Comparison of ENCODE assay signal across 14 cellular contexts in the genomic region with DNA sequence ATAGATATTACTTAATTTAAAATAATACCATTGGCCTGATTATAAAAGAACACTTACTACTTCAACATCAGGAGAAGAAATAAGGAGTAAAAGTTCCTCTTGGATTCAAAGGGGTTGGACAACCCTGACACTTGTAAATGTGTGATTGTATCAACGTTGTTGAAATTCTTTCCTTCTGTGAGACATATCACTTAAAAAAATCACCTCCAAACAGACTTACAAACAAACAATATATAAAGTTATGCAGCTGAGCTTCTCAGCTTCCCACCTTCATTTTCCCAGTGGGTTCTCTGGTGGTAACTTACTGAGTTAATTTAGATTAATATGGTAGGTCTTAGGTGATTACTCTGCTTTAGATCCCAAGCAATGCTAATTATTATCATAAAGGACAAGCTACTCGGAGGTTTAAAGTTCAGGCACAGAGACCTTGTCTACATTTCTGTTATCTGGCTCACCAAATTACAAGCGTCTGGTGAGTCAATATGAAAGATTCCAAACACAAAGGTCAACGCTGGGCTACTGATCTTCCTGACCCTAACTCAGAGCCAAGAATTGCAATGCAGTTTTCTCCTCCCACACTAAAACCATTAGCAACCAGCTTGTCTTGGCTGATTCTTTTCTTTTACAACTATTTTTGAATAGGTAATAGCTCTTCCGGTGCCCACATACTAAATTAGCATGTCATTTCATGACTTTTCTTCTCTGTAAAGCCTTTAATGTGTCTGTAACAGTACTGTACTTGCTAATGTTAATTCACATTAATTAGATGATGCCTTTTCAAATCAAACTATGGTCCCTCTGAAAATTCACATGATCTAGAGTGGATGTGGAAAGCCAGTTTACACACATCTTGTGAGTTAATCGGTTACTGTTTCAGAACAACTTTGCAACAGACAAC.
DNase-seq lines count a peak whose midpoint lies in the region; ATAC-seq and TF ChIP-seq lines count a peak whose summit lies in the region.
"Had no signal": no experiment of that assay in that cellular context is flagged by ENCODE, and none has a peak within 500 bp of the region (broad histone marks: within the 10 kb centered on the region; RNA-seq: fewer than 3 reads in every experiment).

No MANE protein-coding gene starts in this region.

- no peaks in the 10 kb centered on the region for H3K9me3 ChIP-seq in GM23248 (ENCODE audit: low read depth)
- H3K9me3 ChIP-seq: HAP-1, lower lobe of right lung had no signal

- no peaks in the 10 kb centered on the region for H3K36me3 ChIP-seq in GM23248 (ENCODE audit: low read depth)
- H3K36me3 ChIP-seq in H7 (replicated peaks; ENCODE audit: control insufficient read depth, insufficient read depth, low read length): no peaks in the 10 kb centered on the region
- H3K36me3 ChIP-seq: HAP-1, lower lobe of right lung had no signal

- H3K79me2 ChIP-seq in GM23248 (ENCODE audit: insufficient read depth): peaks cover 14% of the 10 kb centered on the region; the same call in 1 of the 2 replicates

- no peak overlapping the region for H3K9ac ChIP-seq in GM23248

- peak; percentile 77 for DNase-seq in GM23248
- peak; percentile 65 for DNase-seq in fibroblast of the conjunctiva (ENCODE audit: low read depth)
- DNase-seq in renal cortical epithelial cell (ENCODE audit: low read depth): peak; percentile 69
- DNase-seq in SHP77 treated with DMSO at 0.1 percent for 48 hours (lab: John Stamatoyannopoulos, UW): no peak
- DNase-seq in H7: no peak
- no peak for DNase-seq in DMS153 treated with DMSO at 0.1 percent for 48 hours (lab: John Stamatoyannopoulos, UW; ENCODE audit: unreplicated experiment)
- DNase-seq: activated CD4-positive, alpha-beta memory T cell treated with anti-CD3 and anti-CD28 coated beads, Interleukin-2, amount 10 ng/mL, durations not matched to agents 7 days and 5 days; erythroblast; lower lobe of right lung; stimulated activated CD4-positive, alpha-beta T cell treated with anti-CD3 and anti-CD28 coated beads, Interleukin-12 subunit alpha, Interleukin-12 subunit beta, amount 100 ng/mL, for 4 hours had no signal

- H3K4me1 ChIP-seq in GM23248 (ENCODE audit: insufficient read depth): peaks cover 44% of the 10 kb centered on the region
- H3K4me1 ChIP-seq: lower lobe of right lung had no signal

- ATAC-seq in SK-N-SH treated with all-trans-retinoic acid at 6 μM for 48 hours (peak; percentile 67), HG03159 (IDR thresholded peaks at IDR 0.05; ENCODE audit: unreplicated experiment) (no peak)
- ATAC-seq: stimulated activated memory B cell treated with anti-CD40 and anti-IgM and Interleukin-4, amounts not matched to agents 10 μg/mL and 1 μg/mL and 100 μg/mL, for 72 hours had no signal

- H4K20me1 ChIP-seq in GM23248 (ENCODE audit: insufficient read depth): no peaks in the 10 kb centered on the region

- H3K27me3 ChIP-seq in GM23248 (replicated peaks; ENCODE audit: insufficient read depth) (no peaks in the 10 kb centered on the region), H7 (ENCODE audit: control insufficient read depth, insufficient read depth, low read length) (no peaks in the 10 kb centered on the region)

- peak overlapping the region; percentile 60 for H3K27ac ChIP-seq in GM23248
- H3K27ac ChIP-seq: lower lobe of right lung had no signal

- in situ Hi-C loops in GM23248 (cut with MboI): loop anchor here (10.0 to 25.0 kb wide), 4 partner anchors 343 to 1205 kb away; partner anchors contain the start of genes PDGFRA and SCFD2

- H3K9me2 ChIP-seq in GM23248 (ENCODE audit: insufficient read depth): no peaks in the 10 kb centered on the region

- no peak overlapping the region for H2AFZ ChIP-seq in GM23248

- peaks cover 36% of the 10 kb centered on the region for H3F3A ChIP-seq in GM23248 (ENCODE audit: insufficient read depth)

- H3K4me3 ChIP-seq in GM23248 (no peak overlapping the region), H7 (ENCODE audit: insufficient read depth, low read depth, low read length) (no peak overlapping the region)
- H3K4me3 ChIP-seq: HAP-1, lower lobe of right lung had no signal

- 17 to 18% methylated on average over 6 of the region's 6 CpGs for WGBS in GM23248 (ENCODE audit: low coverage in 1 of 2, low lambda C conversion rate in 2 of 2, missing lambda C conversion rate in 2 of 2), 2 experiments

- H3K4me2 ChIP-seq in GM23248 (ENCODE audit: unreplicated experiment): peak overlapping the region; percentile 59

TF ChIP-seq in SK-N-SH treated with all-trans-retinoic acid at 6 μM for 48 hours, 23 proteins besides CTCF, POLR2A, EP300 and RAD21:
- TF ChIP-seq, protein P1, sequence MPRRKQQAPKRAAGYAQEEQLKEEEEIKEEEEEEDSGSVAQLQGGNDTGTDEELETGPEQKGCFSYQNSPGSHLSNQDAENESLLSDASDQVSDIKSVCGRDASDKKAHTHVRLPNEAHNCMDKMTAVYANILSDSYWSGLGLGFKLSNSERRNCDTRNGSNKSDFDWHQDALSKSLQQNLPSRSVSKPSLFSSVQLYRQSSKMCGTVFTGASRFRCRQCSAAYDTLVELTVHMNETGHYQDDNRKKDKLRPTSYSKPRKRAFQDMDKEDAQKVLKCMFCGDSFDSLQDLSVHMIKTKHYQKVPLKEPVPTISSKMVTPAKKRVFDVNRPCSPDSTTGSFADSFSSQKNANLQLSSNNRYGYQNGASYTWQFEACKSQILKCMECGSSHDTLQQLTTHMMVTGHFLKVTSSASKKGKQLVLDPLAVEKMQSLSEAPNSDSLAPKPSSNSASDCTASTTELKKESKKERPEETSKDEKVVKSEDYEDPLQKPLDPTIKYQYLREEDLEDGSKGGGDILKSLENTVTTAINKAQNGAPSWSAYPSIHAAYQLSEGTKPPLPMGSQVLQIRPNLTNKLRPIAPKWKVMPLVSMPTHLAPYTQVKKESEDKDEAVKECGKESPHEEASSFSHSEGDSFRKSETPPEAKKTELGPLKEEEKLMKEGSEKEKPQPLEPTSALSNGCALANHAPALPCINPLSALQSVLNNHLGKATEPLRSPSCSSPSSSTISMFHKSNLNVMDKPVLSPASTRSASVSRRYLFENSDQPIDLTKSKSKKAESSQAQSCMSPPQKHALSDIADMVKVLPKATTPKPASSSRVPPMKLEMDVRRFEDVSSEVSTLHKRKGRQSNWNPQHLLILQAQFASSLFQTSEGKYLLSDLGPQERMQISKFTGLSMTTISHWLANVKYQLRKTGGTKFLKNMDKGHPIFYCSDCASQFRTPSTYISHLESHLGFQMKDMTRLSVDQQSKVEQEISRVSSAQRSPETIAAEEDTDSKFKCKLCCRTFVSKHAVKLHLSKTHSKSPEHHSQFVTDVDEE (CRISPR knock-in tag; IDR thresholded peaks at IDR 0.05): peak; percentile 68; the same call in 1 of the 2 replicates
- TF ChIP-seq ZFP3 (CRISPR knock-in tag; IDR thresholded peaks at IDR 0.05) (no peak), PATZ1 (CRISPR knock-in tag; IDR thresholded peaks at IDR 0.05; ENCODE audit: borderline replicate concordance) (no peak), ZNF70 (CRISPR knock-in tag; IDR thresholded peaks at IDR 0.05) (peak; percentile 59), CSDC2 (CRISPR knock-in tag; IDR thresholded peaks at IDR 0.05) (peak; percentile 33; the same call in 1 of the 2 replicates), ISL1 (CRISPR knock-in tag; IDR thresholded peaks at IDR 0.05) (peak; percentile 55; the same call in 1 of the 2 replicates), TCF4 (CRISPR knock-in tag; IDR thresholded peaks at IDR 0.05; ENCODE audit: borderline replicate concordance) (peak; percentile 46; the same call in 1 of the 2 replicates), SNAI2 (CRISPR knock-in tag; IDR thresholded peaks at IDR 0.05) (no peak)
TF ChIP-seq in SK-N-SH treated with all-trans-retinoic acid at 6 μM for 48 hours: peak in this region for 5.

Comparison
In these comparisons a context has a peak if more than half of its experiments do, and no peak if none do; other contexts are left out.
1. DNase-seq: peak in GM23248 (single experiment), fibroblast of the conjunctiva (single experiment) and renal cortical epithelial cell (single experiment); none in SHP77 treated with DMSO at 0.1 percent for 48 hours (single experiment), H7 (single experiment) and DMS153 treated with DMSO at 0.1 percent for 48 hours (single experiment).